31 cellular contexts compared by ENCODE assay signal in the genomic region with DNA sequence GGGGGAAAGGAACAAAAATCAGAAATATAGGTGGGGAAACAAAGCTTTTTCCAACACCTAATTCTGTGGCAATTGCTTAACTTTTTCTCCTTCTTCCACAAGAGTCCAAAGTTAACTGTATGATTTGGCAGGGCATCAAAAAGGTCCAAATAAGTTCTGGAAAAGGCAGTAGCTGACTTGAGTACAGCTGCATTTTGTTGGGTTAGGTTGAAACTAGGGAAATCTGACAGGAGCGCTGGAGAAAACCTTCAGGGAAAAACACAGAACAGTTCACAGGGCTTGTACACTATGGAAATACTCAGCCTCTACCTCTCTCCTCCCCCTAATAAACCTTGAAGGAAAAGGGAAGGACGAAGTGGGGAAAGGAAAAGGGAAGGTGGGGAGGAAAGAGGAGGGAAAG.
"Had no signal": no experiment of that assay in that cellular context is flagged by ENCODE, and none has a peak within 500 bp of the region (broad histone marks: within the 10 kb centered on the region; RNA-seq: fewer than 3 reads in every experiment).

No MANE protein-coding gene starts in this region.

- H3K4me1 Mint-ChIP-seq: activated naive CD4-positive, alpha-beta T cell treated with anti-CD3 and anti-CD28 coated beads, Interleukin-2, amount 50 U/mL, for 24 hours had no signal

- H3K36me3 Mint-ChIP-seq: activated naive CD4-positive, alpha-beta T cell treated with anti-CD3 and anti-CD28 coated beads, Interleukin-2, amount 50 U/mL, for 24 hours; WTC11 had no signal

- H3K4me1 ChIP-seq: ascending aorta, body of pancreas had no signal

- H3K9me3 ChIP-seq: ascending aorta, body of pancreas, SJSA1 had no signal

- H3K27me3 Mint-ChIP-seq: activated CD8-positive, alpha-beta memory T cell treated with anti-CD3 and anti-CD28 coated beads, Interleukin-2, amount 10 ng/mL, durations not matched to agents 7 days and 5 days; activated naive CD4-positive, alpha-beta T cell treated with anti-CD3 and anti-CD28 coated beads, Interleukin-2, amount 50 U/mL, for 24 hours; activated T-cell treated with anti-CD3 and anti-CD28 coated beads, Interleukin-2, amount 50 U/mL, for 24 hours; T-helper 17 cell had no signal

- DNase-seq: activated CD4-positive, alpha-beta T cell treated with anti-CD3 and anti-CD28 coated beads for 48 hours; activated CD4-positive, alpha-beta T cell treated with anti-CD3 and anti-CD28 coated beads, Interleukin-2, amount 50 U/mL, for 48 hours; activated CD4-positive, CD25-positive, alpha-beta regulatory T cell treated with anti-CD3 and anti-CD28 coated beads, Interleukin-2, amount 50 U/mL, for 72 hours; activated CD8-positive, alpha-beta memory T cell treated with anti-CD3 and anti-CD28 coated beads, Interleukin-2, amount 10 ng/mL, durations not matched to agents 7 days and 5 days; activated effector memory CD4-positive, alpha-beta T cell treated with Interleukin-2 at 50 U/mL for 16 hours; activated naive CD4-positive, alpha-beta T cell; activated T-cell treated with anti-CD3 and anti-CD28 coated beads, Interleukin-2, amount 50 U/mL, for 24 hours; body of pancreas; central memory CD4-positive, alpha-beta T cell; KG1; NCI-H1092; NCI-H1417; NCI-H2029; NCI-H2107; NCI-H2171 treated with DMSO at 0.1 percent for 48 hours; NCI-H345; NCI-H510A; NCI-H526 treated with DMSO at 0.1 percent for 48 hours; NCI-H82; NK-92 treated with Interleukin-12 subunit alpha and Interleukin-12 subunit beta, amount 100 ng/mL, for 24 hours; OCI-M1; RPMI8226; SHP77; T-helper 17 cell; T-helper 9 cell had no signal

- H3K27me3 ChIP-seq: ascending aorta, body of pancreas, SJSA1 had no signal

- H3K9me3 Mint-ChIP-seq: activated naive CD4-positive, alpha-beta T cell treated with anti-CD3 and anti-CD28 coated beads, Interleukin-2, amount 50 U/mL, for 24 hours; activated T-cell treated with anti-CD3 and anti-CD28 coated beads, Interleukin-2, amount 50 U/mL, for 24 hours; activated T-helper 1 cell treated with anti-CD3 and anti-CD28 coated beads, Interleukin-12 subunit alpha, Interleukin-12 subunit beta, Interleukin-2, Interleukin-4 antibody, amounts not matched to agents 30 ng/mL and 10 ng/mL and 1 ng/mL, durations not matched to agents 14 hours and 24 hours and 36 hours; WTC11 had no signal

- H3K4me3 Mint-ChIP-seq: activated CD8-positive, alpha-beta memory T cell treated with anti-CD3 and anti-CD28 coated beads, Interleukin-2, amount 10 ng/mL, durations not matched to agents 7 days and 5 days; activated naive CD4-positive, alpha-beta T cell treated with anti-CD3 and anti-CD28 coated beads, Interleukin-2, amount 50 U/mL, for 24 hours; activated T-cell treated with anti-CD3 and anti-CD28 coated beads, Interleukin-2, amount 50 U/mL, for 24 hours; activated T-helper 1 cell treated with anti-CD3 and anti-CD28 coated beads, Interleukin-12 subunit alpha, Interleukin-12 subunit beta, Interleukin-2, Interleukin-4 antibody, amounts not matched to agents 30 ng/mL and 10 ng/mL and 1 ng/mL, durations not matched to agents 14 hours and 24 hours and 36 hours; T-helper 17 cell; WTC11 had no signal

- H3K27ac Mint-ChIP-seq: activated CD8-positive, alpha-beta memory T cell treated with anti-CD3 and anti-CD28 coated beads, Interleukin-2, amount 10 ng/mL, durations not matched to agents 7 days and 5 days; activated naive CD4-positive, alpha-beta T cell treated with anti-CD3 and anti-CD28 coated beads, Interleukin-2, amount 50 U/mL, for 24 hours; activated T-cell treated with anti-CD3 and anti-CD28 coated beads, Interleukin-2, amount 50 U/mL, for 24 hours; activated T-helper 1 cell treated with anti-CD3 and anti-CD28 coated beads, Interleukin-12 subunit alpha, Interleukin-12 subunit beta, Interleukin-2, Interleukin-4 antibody, amounts not matched to agents 30 ng/mL and 10 ng/mL and 1 ng/mL, durations not matched to agents 14 hours and 24 hours and 36 hours; T-helper 17 cell; WTC11 had no signal

- ATAC-seq: activated CD8-positive, alpha-beta memory T cell treated with anti-CD3 and anti-CD28 coated beads, Interleukin-2, amount 10 ng/mL, durations not matched to agents 7 days and 5 days; body of pancreas; Panc1; T-helper 17 cell; WTC11 had no signal

- H3K36me3 ChIP-seq: ascending aorta, SJSA1 had no signal

- H3K4me3 ChIP-seq: ascending aorta, body of pancreas, SJSA1 had no signal

- H3K27ac ChIP-seq: ascending aorta, body of pancreas, SJSA1 had no signal
